Comparison of ENCODE assay signal across 22 cellular contexts in genomic region chr17:80372456-80372855, GRCh38. TPM values are rescaled to one million over a fixed set of nuclear protein-coding genes. Genes with fewer than 3 reads are reported as not detected.
A peak's percentile ranks its signal among the peaks of the same experiment; 100 is the strongest.
DNase-seq lines count a peak whose midpoint lies in the region; ATAC-seq and TF ChIP-seq lines count a peak whose summit lies in the region.
"Had no signal": no experiment of that assay in that cellular context is flagged by ENCODE, and none has a peak within 500 bp of the region (broad histone marks: within the 10 kb centered on the region; RNA-seq: fewer than 3 reads in every experiment).

No MANE protein-coding gene starts in this region.

- H3K4me3 Mint-ChIP-seq in activated T-cell treated with anti-CD3 and anti-CD28 coated beads, Interleukin-2, amount 50 U/mL, for 72 hours, result no peak overlapping the region
- no peak overlapping the region for H3K4me3 Mint-ChIP-seq in chondrocyte (ENCODE audit: unreplicated experiment)
- H3K4me3 Mint-ChIP-seq: CD4-positive, CD25-positive, alpha-beta regulatory T cell; CD8-positive, alpha-beta memory T cell; HFFc6 had no signal

- no peaks in the 10 kb centered on the region for H3K4me1 ChIP-seq in stomach
- H3K4me1 ChIP-seq: BE2C had no signal

- H3K36me3 Mint-ChIP-seq in activated T-cell treated with anti-CD3 and anti-CD28 coated beads, Interleukin-2, amount 50 U/mL, for 72 hours (ENCODE audit: insufficient read depth in 2 of 2), result peaks cover 7 to 54% of the 10 kb centered on the region in 2 donors
- H3K36me3 Mint-ChIP-seq in chondrocyte (ENCODE audit: low read depth), result peaks cover 61% of the 10 kb centered on the region

- no peak for TF ChIP-seq EP300 in stomach (IDR thresholded peaks at IDR 0.05)

- H3K27ac Mint-ChIP-seq in activated T-cell treated with anti-CD3 and anti-CD28 coated beads, Interleukin-2, amount 50 U/mL, for 72 hours, result peak overlapping the region; percentile 42
- H3K27ac Mint-ChIP-seq in chondrocyte (ENCODE audit: unreplicated experiment), result no peak overlapping the region
- H3K27ac Mint-ChIP-seq: HFFc6 had no signal

- H3K9me3 ChIP-seq in stomach, result no peaks in the 10 kb centered on the region
- H3K9me3 ChIP-seq: BE2C had no signal

- no peaks in the 10 kb centered on the region for H3K4me1 Mint-ChIP-seq in activated T-cell treated with anti-CD3 and anti-CD28 coated beads, Interleukin-2, amount 50 U/mL, for 72 hours (ENCODE audit: low read depth)
- no peaks in the 10 kb centered on the region for H3K4me1 Mint-ChIP-seq in chondrocyte (ENCODE audit: low read depth)
- H3K4me1 Mint-ChIP-seq: CD8-positive, alpha-beta memory T cell had no signal

- peaks cover 95 to 100% (median 100%) of the 10 kb centered on the region in 4 donors for H3K36me3 ChIP-seq in stomach

- no peak overlapping the region for H3K27ac ChIP-seq in stomach

- no peak for DNase-seq in activated T-cell treated with anti-CD3 and anti-CD28 coated beads, Interleukin-2, amount 50 U/mL, for 72 hours
- DNase-seq in activated T-cell treated with anti-CD3 and anti-CD28 coated beads, Interleukin-2, amount 50 U/mL, for 1 hour, result no peak
- DNase-seq in chondrocyte (ENCODE audit: low spot score), result peak; percentile 59
- DNase-seq in posterior vena cava (ENCODE audit: low spot score), result peak; percentile 64
- DNase-seq in stomach, result no peak
- DNase-seq: ACHN; BE2C; C1 segment of cervical spinal cord; CD4-positive, CD25-positive, alpha-beta regulatory T cell; CD8-positive, alpha-beta memory T cell; COR-L47; DMS 273 treated with DMSO at 0.1 percent for 48 hours; DMS53; DND-41; EL; GOT3; H7; HFFc6; IMR-90 had no signal

- no peak overlapping the region for H3K4me3 ChIP-seq in stomach
- H3K4me3 ChIP-seq: GM12878 had no signal

- TF ChIP-seq CTCF in chondrocyte (IDR thresholded peaks at IDR 0.05), result no peak
- no peak for TF ChIP-seq CTCF in stomach (IDR thresholded peaks at IDR 0.05)

- no peaks in the 10 kb centered on the region for H3K27me3 ChIP-seq in stomach
- H3K27me3 ChIP-seq: BE2C had no signal

- no peak for ATAC-seq in activated T-cell treated with anti-CD3 and anti-CD28 coated beads, Interleukin-2, amount 50 U/mL, for 72 hours (replicated peaks in 1 of 2)
- no peak for ATAC-seq in GM18517 (IDR thresholded peaks at IDR 0.05; ENCODE audit: unreplicated experiment)
- ATAC-seq: GM12878, HCT116 had no signal

- intact Hi-C loops in posterior vena cava (cut with DNase I) (loop anchor here in 1 of 2 donors (10.0 kb wide), 1 partner anchor 58 kb away; no protein-coding TSS in a partner anchor), stomach (cut with DNase I; ENCODE audit: low total_unique reads) (no loop called here)

- TF ChIP-seq POLR2A in stomach (IDR thresholded peaks at IDR 0.05), result no peak

- no peaks in the 10 kb centered on the region for H3K27me3 Mint-ChIP-seq in activated T-cell treated with anti-CD3 and anti-CD28 coated beads, Interleukin-2, amount 50 U/mL, for 72 hours (ENCODE audit: low read depth)
- no peaks in the 10 kb centered on the region for H3K27me3 Mint-ChIP-seq in chondrocyte (ENCODE audit: low read depth)
- H3K27me3 Mint-ChIP-seq: CD4-positive, CD25-positive, alpha-beta regulatory T cell had no signal

- 84 to 90% (median 87%) methylated on average over 11 of the region's 11 CpGs for WGBS in stomach, 5 donors

- H3K9me3 Mint-ChIP-seq in activated T-cell treated with anti-CD3 and anti-CD28 coated beads, Interleukin-2, amount 50 U/mL, for 72 hours, result no peaks in the 10 kb centered on the region
- no peaks in the 10 kb centered on the region for H3K9me3 Mint-ChIP-seq in chondrocyte (ENCODE audit: low read depth)
- H3K9me3 Mint-ChIP-seq: CD4-positive, CD25-positive, alpha-beta regulatory T cell; CD8-positive, alpha-beta memory T cell; HFFc6 had no signal

RNA-seq across cellular contexts. Expression of gene ENDOV, which starts 42.5 kb away (rescaled TPM):
- 10 to 100 TPM; 25.3 to 29.0 TPM for total RNA-seq in activated T-cell treated with anti-CD3 and anti-CD28 coated beads, Interleukin-2, amount 50 U/mL, for 72 hours
- total RNA-seq in chondrocyte (22.8 to 32.5 TPM (median 27.0 TPM) in 3 replicates), posterior vena cava (10 to 100 TPM; 14.1 to 15.5 TPM), stomach (100 to 1,000 TPM in 1 of 5 donors, 10 to 100 TPM in 2, 1 to 10 TPM in 2; 2.3 to 122 (median 13.0) TPM)
- polyA plus RNA-seq in stomach, result 10 to 100 TPM; 11.4 to 17.4 (median 13.4) TPM

Comparison
In these comparisons a context has a peak if more than half of its experiments do, and no peak if none do; other contexts are left out.
1. DNase-seq: peak in chondrocyte (single experiment) and posterior vena cava (single experiment); none in activated T-cell treated with anti-CD3 and anti-CD28 coated beads, Interleukin-2, amount 50 U/mL, for 72 hours (0 of 2), activated T-cell treated with anti-CD3 and anti-CD28 coated beads, Interleukin-2, amount 50 U/mL, for 1 hour (single experiment) and stomach (single experiment).